In the genomic region with DNA sequence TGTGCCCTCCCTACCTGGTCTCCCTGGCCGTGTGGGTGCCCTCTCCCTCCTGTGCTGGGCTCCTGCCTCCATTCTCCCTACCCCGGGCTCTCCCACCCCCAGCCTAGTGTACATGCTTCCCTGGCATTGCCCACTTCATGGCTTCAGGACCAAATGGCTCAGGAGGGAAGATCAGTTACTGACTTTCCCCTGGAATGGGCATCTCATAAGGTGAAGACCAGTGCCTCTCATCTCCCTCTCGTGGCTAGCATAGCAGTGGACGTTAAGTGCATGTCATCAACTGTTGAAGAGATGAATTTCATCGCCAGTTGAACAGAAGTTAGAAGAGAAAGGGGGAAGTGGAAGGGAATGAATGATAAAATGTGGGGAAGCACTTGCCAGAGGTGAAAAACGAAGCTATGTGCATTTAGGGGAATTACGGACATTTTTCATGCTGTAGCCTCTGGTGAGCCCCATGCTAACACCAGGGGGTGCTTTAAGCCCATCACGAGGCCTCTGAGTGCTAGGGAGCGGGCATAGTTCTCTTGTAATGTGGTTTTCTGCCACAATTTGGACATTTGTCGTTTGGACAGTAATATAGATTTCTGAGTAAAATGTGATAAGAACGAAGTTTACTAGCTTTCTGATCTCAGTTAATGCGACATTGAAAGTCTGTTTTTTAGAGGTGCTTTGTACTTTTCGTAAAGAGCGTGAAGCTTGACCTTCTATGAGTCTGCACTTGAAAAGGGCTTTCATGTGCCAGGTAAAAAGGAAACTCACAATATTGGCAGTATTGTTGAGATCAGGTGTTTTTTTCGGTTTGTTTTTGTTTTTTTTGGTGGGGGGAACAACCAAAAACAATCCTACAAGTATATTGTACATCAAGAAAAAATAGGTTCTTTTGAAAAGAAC, we compare ENCODE assay signal across 8 cellular contexts. TPM values are rescaled to one million over a fixed set of nuclear protein-coding genes. Genes with fewer than 3 reads are reported as not detected.
DNase-seq lines count a peak whose midpoint lies in the region; ATAC-seq lines count a peak whose summit lies in the region.

No MANE protein-coding gene starts in this region.

- no peak overlapping the region for H3K27ac Mint-ChIP-seq in activated naive CD8-positive, alpha-beta T cell treated with anti-CD3 and anti-CD28 coated beads for 36 hours

- ATAC-seq in right cardiac atrium = peak; percentile 91 to 92
- ATAC-seq in GM18909 (IDR thresholded peaks at IDR 0.05; ENCODE audit: poor library complexity, unreplicated experiment) = no peak
- ATAC-seq in HG03432 (IDR thresholded peaks at IDR 0.05; ENCODE audit: unreplicated experiment) = no peak

- H3K4me3 ChIP-seq in SJCRH30 = no peak overlapping the region
- H3K4me3 ChIP-seq in right cardiac atrium (ENCODE audit: low read length) = no peak overlapping the region

- intact Hi-C loops in right cardiac atrium (cut with DNase I) = loop anchor here in 3 of 4 donors (5.0 to 10.0 kb wide), 3 partner anchors 92 to 414 kb away; no protein-coding TSS in a partner anchor

- peaks cover 6% of the 10 kb centered on the region for H3K4me1 Mint-ChIP-seq in activated naive CD8-positive, alpha-beta T cell treated with anti-CD3 and anti-CD28 coated beads for 36 hours

- peaks cover 4% of the 10 kb centered on the region for H3K9me3 Mint-ChIP-seq in activated naive CD8-positive, alpha-beta T cell treated with anti-CD3 and anti-CD28 coated beads for 36 hours

- DNase-seq in DMS153 treated with DMSO at 0.1 percent for 48 hours (lab: John Stamatoyannopoulos, UW; ENCODE audit: unreplicated experiment) = peak; percentile 72
- peak; percentile 49 for DNase-seq in HT1080 (ENCODE audit: low read depth)
- DNase-seq in SJCRH30 = peak; percentile 69 to 81
- peak; percentile 43 for DNase-seq in activated naive CD8-positive, alpha-beta T cell treated with anti-CD3 and anti-CD28 coated beads for 36 hours
- DNase-seq in right cardiac atrium = peak; percentile 53 to 85 (median 76)
- peak; percentile 17 to 40 for DNase-seq in stimulated activated CD4-positive, alpha-beta T cell treated with anti-CD3 and anti-CD28 coated beads, Interleukin-12 subunit alpha, Interleukin-12 subunit beta, amount 100 ng/mL, for 24 hours (ENCODE audit: low read depth in 2 of 2)

- no peaks in the 10 kb centered on the region for H3K36me3 ChIP-seq in SJCRH30

- peaks cover 11% of the 10 kb centered on the region for H3K36me3 Mint-ChIP-seq in activated naive CD8-positive, alpha-beta T cell treated with anti-CD3 and anti-CD28 coated beads for 36 hours

- H3K4me3 Mint-ChIP-seq in activated naive CD8-positive, alpha-beta T cell treated with anti-CD3 and anti-CD28 coated beads for 36 hours = no peak overlapping the region

- H3K27ac ChIP-seq in SJCRH30 (no peak overlapping the region), right cardiac atrium (ENCODE audit: low read length) (no peak overlapping the region)

- H3K4me1 ChIP-seq in SJCRH30 (no peaks in the 10 kb centered on the region), right cardiac atrium (ENCODE audit: control insufficient read depth, insufficient read depth, low read length) (no peaks in the 10 kb centered on the region)

- H3K27me3 Mint-ChIP-seq in activated naive CD8-positive, alpha-beta T cell treated with anti-CD3 and anti-CD28 coated beads for 36 hours = no peaks in the 10 kb centered on the region

- WGBS in right cardiac atrium = 48% methylated on average over 15 of the region's 15 CpGs

- H3K9me3 ChIP-seq in SJCRH30 (replicated peaks) = no peaks in the 10 kb centered on the region; the same call in none of the 2 replicates
- no peaks in the 10 kb centered on the region for H3K9me3 ChIP-seq in right cardiac atrium (ENCODE audit: control insufficient read depth, low read length)

- no peaks in the 10 kb centered on the region for H3K27me3 ChIP-seq in SJCRH30
- H3K27me3 ChIP-seq in right cardiac atrium (ENCODE audit: control insufficient read depth, insufficient read depth) = no peaks in the 10 kb centered on the region

RNA-seq across cellular contexts. Expression of gene TRAF3IP1, which starts 50.4 kb away (rescaled TPM):
- 5.2 and 7.1 TPM in 2 replicates for total RNA-seq in HT1080 (2014; rRNA removed; shearing (Covaris generic))
- 4.2 and 4.8 TPM in 2 replicates for polyA plus RNA-seq in HT1080 (2015; cell fraction: cytosol; rRNA removed)
- polyA plus RNA-seq in HT1080 (2015; cell fraction: nucleus; rRNA removed) = 4.4 and 4.5 TPM in 2 replicates
- total RNA-seq in SJCRH30 (2014; rRNA removed; shearing (Covaris generic)) = 10.6 and 11.3 TPM in 2 replicates
- 10 to 100 TPM in 1 of 2 experiments, 1 to 10 TPM in 1; 8.4 to 11.0 TPM for total RNA-seq in activated naive CD8-positive, alpha-beta T cell treated with anti-CD3 and anti-CD28 coated beads for 36 hours
- 10 to 100 TPM; 13.1 to 19.9 (median 17.2) TPM for total RNA-seq in right cardiac atrium
- polyA plus RNA-seq in right cardiac atrium = 6.3 TPM

RNA-seq across cellular contexts. Expression of gene ASB1, which starts 56.0 kb away (rescaled TPM):
- total RNA-seq in HT1080 (2014; rRNA removed; shearing (Covaris generic)) = 49.9 and 56.6 TPM in 2 replicates
- polyA plus RNA-seq in HT1080 (2015; cell fraction: cytosol; rRNA removed) = 57.8 and 61.7 TPM in 2 replicates
- 98.2 and 121 TPM in 2 replicates for polyA plus RNA-seq in HT1080 (2015; cell fraction: nucleus; rRNA removed)
- 43.8 and 46.9 TPM in 2 replicates for total RNA-seq in SJCRH30 (2014; rRNA removed; shearing (Covaris generic))
- total RNA-seq in activated naive CD8-positive, alpha-beta T cell treated with anti-CD3 and anti-CD28 coated beads for 36 hours = 10 to 100 TPM; 40.2 to 47.0 TPM
- 10 to 100 TPM; 49.6 to 74.8 (median 68.5) TPM for total RNA-seq in right cardiac atrium
- polyA plus RNA-seq in right cardiac atrium = 46.0 TPM

Comparison
In these comparisons a context has a peak if more than half of its experiments do, and no peak if none do; other contexts are left out.
1. ATAC-seq: peak in right cardiac atrium (2 of 2); none in GM18909 (single experiment) and HG03432 (single experiment).
2. Peak in every context shown above with its lines, with median percentiles within 50 percentile points of each other: DNase-seq.